Comparison of ENCODE assay signal across 22 cellular contexts in the genomic region with DNA sequence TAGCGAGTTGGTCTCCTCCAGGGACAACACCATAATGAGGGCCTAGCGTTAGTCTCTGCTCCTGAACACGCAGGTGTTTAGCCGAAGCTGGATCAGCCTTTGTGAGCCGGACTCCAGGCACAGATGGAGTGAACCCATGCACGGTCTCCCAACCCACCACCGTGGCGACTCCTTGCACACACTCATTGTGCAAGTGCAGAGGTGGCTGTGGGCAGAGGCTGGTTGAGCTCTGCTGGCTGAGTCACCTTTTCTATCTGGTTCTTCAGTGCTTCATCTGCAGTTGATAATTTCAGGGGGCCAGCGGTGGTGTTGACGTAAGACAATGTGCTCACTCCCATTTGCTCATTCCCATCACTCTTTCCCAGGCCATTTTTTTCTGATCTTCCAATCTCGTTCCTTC. TPM values are rescaled to one million over a fixed set of nuclear protein-coding genes. Genes with fewer than 3 reads are reported as not detected.
A peak's percentile ranks its signal among the peaks of the same experiment; 100 is the strongest.
DNase-seq lines count a peak whose midpoint lies in the region; ATAC-seq and TF ChIP-seq lines count a peak whose summit lies in the region.
"Had no signal": no experiment of that assay in that cellular context is flagged by ENCODE, and none has a peak within 500 bp of the region (broad histone marks: within the 10 kb centered on the region; RNA-seq: fewer than 3 reads in every experiment).

No MANE protein-coding gene starts in this region.

- in situ Hi-C loops in IMR-90 (cut with MboI; ENCODE audit: low sequenced_read_pairs) = no loop called here

- H4K20me1 ChIP-seq in IMR-90 (ENCODE audit: insufficient read depth, low read length) = no peaks in the 10 kb centered on the region
- H4K20me1 ChIP-seq: BLaER1 treated with 17β-estradiol and CSF1 and Interleukin-3, amounts not matched to agents 10 nM and 100 nM had no signal

- TF ChIP-seq RAD21 in IMR-90 (IDR thresholded peaks at IDR 0.05; ENCODE audit: low read length) = no peak

- H4K91ac ChIP-seq in IMR-90 (ENCODE audit: insufficient read depth, low read depth, low read length) = no peak overlapping the region

- H3K27me3 ChIP-seq in IMR-90 (ENCODE audit: control insufficient read depth, insufficient read depth, low read length) = peaks cover 30% of the 10 kb centered on the region
- H3K27me3 ChIP-seq: BLaER1 treated with 17β-estradiol and CSF1 and Interleukin-3, amounts not matched to agents 10 nM and 100 nM; Peyer's patch had no signal

- dilution Hi-C loops in IMR-90 (cut with HindIII; ENCODE audit: low sequenced_read_pairs, unreplicated experiment) = no loop called here

- peak overlapping the region; percentile 63 for H2AFZ ChIP-seq in IMR-90 (replicated peaks; ENCODE audit: low read length, poor library complexity)

- no peak overlapping the region for H2BK15ac ChIP-seq in IMR-90 (ENCODE audit: low read depth, low read length)

- 64% methylated on average over 6 of the region's 11 CpGs; no CpG with 5 or more reads in 1 of the 2 experiments for WGBS in IMR-90 (ENCODE audit: extremely low coverage in 2 of 2, insufficient read length in 1 of 2), 2 experiments

- H4K5ac ChIP-seq in IMR-90 (ENCODE audit: low read depth, low read length) = no peak overlapping the region

- no peak overlapping the region for H3K9ac ChIP-seq in IMR-90 (ENCODE audit: low read depth, low read length)
- H3K9ac ChIP-seq: BLaER1 treated with 17β-estradiol and CSF1 and Interleukin-3, amounts not matched to agents 10 nM and 100 nM had no signal

- H3K4me2 ChIP-seq in IMR-90 (ENCODE audit: low read depth, low read length) = no peak overlapping the region
- H3K4me2 ChIP-seq: BLaER1 treated with 17β-estradiol and CSF1 and Interleukin-3, amounts not matched to agents 10 nM and 100 nM had no signal

- H3K14ac ChIP-seq in IMR-90 (replicated peaks; ENCODE audit: low read depth, low read length) = no peak overlapping the region

- H3K4ac ChIP-seq in IMR-90 (ENCODE audit: low read depth, low read length) = no peak overlapping the region

- no peak overlapping the region for H2BK20ac ChIP-seq in IMR-90 (ENCODE audit: low read depth, low read length)

- ATAC-seq in IMR-90 (ENCODE audit: low read depth) = no peak
- ATAC-seq: GM12878 had no signal

- no peak for TF ChIP-seq CTCF in IMR-90 (conservative IDR thresholded peaks at IDR 0.05; ENCODE audit: low read depth, low read length)

- H3K4me3 ChIP-seq in IMR-90 (ENCODE audit: insufficient read depth, low read depth, low read length) = no peak overlapping the region
- H3K4me3 ChIP-seq: BLaER1 treated with 17β-estradiol and CSF1 and Interleukin-3, amounts not matched to agents 10 nM and 100 nM; GM12878; MG63; Peyer's patch; SJSA1 had no signal

- intact Hi-C loops in IMR-90 (cut with micrococcal nuclease) = no loop called here

- H3K79me1 ChIP-seq in IMR-90 (ENCODE audit: low read depth in 1 of 2, low read length in 2 of 2) = no peaks in the 10 kb centered on the region

- H2AK9ac ChIP-seq in IMR-90 (replicated peaks; ENCODE audit: low read depth, low read length, poor library complexity) = no peak overlapping the region

- no peaks in the 10 kb centered on the region for H3K9me1 ChIP-seq in IMR-90 (ENCODE audit: insufficient read depth, low read length)

- H2BK5ac ChIP-seq in IMR-90 (ENCODE audit: low read depth, low read length, poor library complexity, severe bottlenecking) = no peak overlapping the region

- no peaks in the 10 kb centered on the region for H3K4me1 ChIP-seq in IMR-90 (ENCODE audit: control insufficient read depth, insufficient read depth, low read length)
- H3K4me1 ChIP-seq: Peyer's patch, SJSA1 had no signal

- no peaks in the 10 kb centered on the region for H3K36me3 ChIP-seq in IMR-90 (ENCODE audit: control insufficient read depth, insufficient read depth, low read length)
- H3K36me3 ChIP-seq: MG63, Peyer's patch, SJSA1 had no signal

- DNase-seq in NCI-H2171 treated with DMSO at 0.1 percent for 48 hours (lab: John Stamatoyannopoulos, UW) = peak; percentile 34
- DNase-seq in NCI-H2171 (lab: John Stamatoyannopoulos, UW) = no peak
- peak; percentile 24 to 38 for DNase-seq in activated T-cell treated with anti-CD3 and anti-CD28 coated beads, Interleukin-2, amount 50 U/mL, for 48 hours
- no peak for DNase-seq in activated T-cell treated with anti-CD3 and anti-CD28 coated beads for 4 hours
- DNase-seq in IMR-90 = no peak
- DNase-seq in mesenteric fat pad (ENCODE audit: low spot score) = peak; percentile 39
- DNase-seq in amniotic stem cell (lab: John Stamatoyannopoulos, UW) = no peak
- no peak for DNase-seq in activated naive CD4-positive, alpha-beta T cell treated with anti-CD3 and anti-CD28 coated beads, Interleukin-2, amount 50 U/mL, for 16 hours
- DNase-seq: 8988T; Caco-2; CD4-positive, alpha-beta memory T cell; DMS 273 treated with DMSO at 0.1 percent for 48 hours; DND-41; MG63; NCI-H2029 treated with DMSO at 0.1 percent for 48 hours; NCI-H524 treated with DMSO at 0.1 percent for 48 hours; NCI-H82; Peyer's patch had no signal

- no peak overlapping the region for H3K23ac ChIP-seq in IMR-90 (ENCODE audit: low read depth, low read length)

- BruUV-seq in IMR-90 (replicated peaks; lab: Mats Ljungman, UMichigan) = no TSS peak

- no peak overlapping the region for H2BK120ac ChIP-seq in IMR-90 (ENCODE audit: low read depth, low read length)

- no peak for TF ChIP-seq POLR2A in IMR-90 (IDR thresholded peaks at IDR 0.05; ENCODE audit: low read depth, low read length)

- H2AK5ac ChIP-seq in IMR-90 (ENCODE audit: low read depth, low read length) = no peak overlapping the region

- H3K27ac ChIP-seq in IMR-90 (ENCODE audit: insufficient read depth, low read length) = no peak overlapping the region
- H3K27ac ChIP-seq: BLaER1 treated with 17β-estradiol and CSF1 and Interleukin-3, amounts not matched to agents 10 nM and 100 nM; Peyer's patch; SJSA1 had no signal

- no peak overlapping the region for H4K8ac ChIP-seq in IMR-90 (ENCODE audit: low read depth in 2 of 2, low read length in 2 of 2)

- no peak overlapping the region for H3K18ac ChIP-seq in IMR-90 (ENCODE audit: low read depth, low read length)

- no peak overlapping the region for H3K56ac ChIP-seq in IMR-90 (ENCODE audit: extremely low read depth, insufficient read depth, low read length)

- CTCF ChIA-PET in IMR-90 (lab: Yijun Ruan, JAX) = no interaction called here

- POLR2A ChIA-PET in IMR-90 (lab: Charles Lee; ENCODE audit: unreplicated experiment) = no interaction called here

- peaks cover 2% of the 10 kb centered on the region; the same call in 1 of the 2 replicates for H3K9me3 ChIP-seq in IMR-90 (ENCODE audit: control insufficient read depth, insufficient read depth, low read length)
- H3K9me3 ChIP-seq: Peyer's patch, SJSA1 had no signal

TF ChIP-seq in IMR-90, 13 proteins besides CTCF, POLR2A, EP300 and RAD21:
- TF ChIP-seq RFX5 (IDR thresholded peaks at IDR 0.05; ENCODE audit: low read depth, low read length) (no peak), FOS (IDR thresholded peaks at IDR 0.05; ENCODE audit: low read depth, low read length) (no peak), RCOR1 (IDR thresholded peaks at IDR 0.05; ENCODE audit: insufficient replicate concordance, low read length) (no peak), NFE2L2 (IDR thresholded peaks at IDR 0.05; ENCODE audit: low read depth, low read length) (no peak), CEBPB (IDR thresholded peaks at IDR 0.05; ENCODE audit: low read depth, low read length) (no peak), CHD1 (IDR thresholded peaks at IDR 0.05; ENCODE audit: low read depth, low read length) (no peak), MAFK (IDR thresholded peaks at IDR 0.05; ENCODE audit: low read depth, low read length) (no peak), MAZ (IDR thresholded peaks at IDR 0.05; ENCODE audit: borderline replicate concordance, low read depth, low read length) (no peak)

RNA-seq across cellular contexts. Expression of gene SLC22A11, which starts 36.8 kb away (rescaled TPM):
- total RNA-seq in IMR-90 (2012; rRNA removed) = not detected in 2 replicates
- not detected in 2 replicates for polyA plus RNA-seq in IMR-90 (2012; rRNA removed)
- polyA plus RNA-seq in IMR-90 (2012; cell fraction: cytosol; rRNA removed) = not detected in 2 replicates
- polyA plus RNA-seq in IMR-90 (2012; cell fraction: nucleus; rRNA removed; ENCODE audit: low replicate concordance) = not detected in 2 replicates
- total RNA-seq in mesenteric fat pad = not detected
- total RNA-seq: CD4-positive, alpha-beta memory T cell; GM12878; LHCN-M2; Peyer's patch; SJSA1 had no signal
- polyA plus RNA-seq: CD4-positive, alpha-beta memory T cell had no signal

Comparison
In these comparisons a context has a peak if more than half of its experiments do, and no peak if none do; other contexts are left out.
1. DNase-seq: peak in NCI-H2171 treated with DMSO at 0.1 percent for 48 hours (single experiment), activated T-cell treated with anti-CD3 and anti-CD28 coated beads, Interleukin-2, amount 50 U/mL, for 48 hours (2 of 2) and mesenteric fat pad (single experiment); none in NCI-H2171 (single experiment), activated T-cell treated with anti-CD3 and anti-CD28 coated beads for 4 hours (single experiment), IMR-90 (single experiment), amniotic stem cell (single experiment) and activated naive CD4-positive, alpha-beta T cell treated with anti-CD3 and anti-CD28 coated beads, Interleukin-2, amount 50 U/mL, for 16 hours (single experiment).